1 cellular context compared by ENCODE assay signal in the genomic region with DNA sequence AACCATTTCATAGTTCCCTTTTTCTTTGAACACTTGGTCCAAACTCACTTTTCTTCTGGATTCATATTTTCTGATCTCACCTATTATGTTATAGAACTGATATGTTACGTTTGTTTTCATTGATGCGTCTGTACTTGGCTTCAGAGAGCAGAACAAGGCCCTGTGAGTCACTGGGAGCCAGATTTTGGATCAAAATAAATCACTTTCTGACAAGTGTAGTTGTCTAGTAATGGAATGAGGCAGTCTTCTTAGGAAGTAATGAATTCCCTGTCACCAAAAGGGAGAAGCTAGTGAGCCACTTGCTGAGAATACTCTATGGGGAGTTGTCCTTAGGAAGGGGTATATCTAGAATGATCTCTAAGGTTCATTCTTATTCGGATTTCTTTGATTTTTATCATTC.
TF ChIP-seq lines count a peak whose summit lies in the region.

No MANE protein-coding gene starts in this region.

TF ChIP-seq in HCT116, 20 proteins besides CTCF, POLR2A, EP300 and RAD21 (continued from another document):
- TF ChIP-seq, protein P1, sequence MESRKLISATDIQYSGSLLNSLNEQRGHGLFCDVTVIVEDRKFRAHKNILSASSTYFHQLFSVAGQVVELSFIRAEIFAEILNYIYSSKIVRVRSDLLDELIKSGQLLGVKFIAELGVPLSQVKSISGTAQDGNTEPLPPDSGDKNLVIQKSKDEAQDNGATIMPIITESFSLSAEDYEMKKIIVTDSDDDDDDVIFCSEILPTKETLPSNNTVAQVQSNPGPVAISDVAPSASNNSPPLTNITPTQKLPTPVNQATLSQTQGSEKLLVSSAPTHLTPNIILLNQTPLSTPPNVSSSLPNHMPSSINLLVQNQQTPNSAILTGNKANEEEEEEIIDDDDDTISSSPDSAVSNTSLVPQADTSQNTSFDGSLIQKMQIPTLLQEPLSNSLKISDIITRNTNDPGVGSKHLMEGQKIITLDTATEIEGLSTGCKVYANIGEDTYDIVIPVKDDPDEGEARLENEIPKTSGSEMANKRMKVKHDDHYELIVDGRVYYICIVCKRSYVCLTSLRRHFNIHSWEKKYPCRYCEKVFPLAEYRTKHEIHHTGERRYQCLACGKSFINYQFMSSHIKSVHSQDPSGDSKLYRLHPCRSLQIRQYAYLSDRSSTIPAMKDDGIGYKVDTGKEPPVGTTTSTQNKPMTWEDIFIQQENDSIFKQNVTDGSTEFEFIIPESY (IDR thresholded peaks at IDR 0.05; ENCODE audit: extremely low read depth, insufficient replicate concordance, low read length) = no peak
- no peak for TF ChIP-seq CBX3 (IDR thresholded peaks at IDR 0.05; ENCODE audit: low read depth)
- TF ChIP-seq SRF (IDR thresholded peaks at IDR 0.05; ENCODE audit: low read depth) = no peak
- TF ChIP-seq EZH2phosphoT487 (IDR thresholded peaks at IDR 0.05; ENCODE audit: borderline replicate concordance) = no peak
- TF ChIP-seq TCF7L2 (IDR thresholded peaks at IDR 0.05; ENCODE audit: borderline replicate concordance, extremely low read depth, insufficient read depth, insufficient read length) = no peak
- no peak for TF ChIP-seq EZH2 (IDR thresholded peaks at IDR 0.05)
- TF ChIP-seq ELF1 (IDR thresholded peaks at IDR 0.05; ENCODE audit: borderline replicate concordance, low read depth) = no peak
- TF ChIP-seq, protein P2, sequence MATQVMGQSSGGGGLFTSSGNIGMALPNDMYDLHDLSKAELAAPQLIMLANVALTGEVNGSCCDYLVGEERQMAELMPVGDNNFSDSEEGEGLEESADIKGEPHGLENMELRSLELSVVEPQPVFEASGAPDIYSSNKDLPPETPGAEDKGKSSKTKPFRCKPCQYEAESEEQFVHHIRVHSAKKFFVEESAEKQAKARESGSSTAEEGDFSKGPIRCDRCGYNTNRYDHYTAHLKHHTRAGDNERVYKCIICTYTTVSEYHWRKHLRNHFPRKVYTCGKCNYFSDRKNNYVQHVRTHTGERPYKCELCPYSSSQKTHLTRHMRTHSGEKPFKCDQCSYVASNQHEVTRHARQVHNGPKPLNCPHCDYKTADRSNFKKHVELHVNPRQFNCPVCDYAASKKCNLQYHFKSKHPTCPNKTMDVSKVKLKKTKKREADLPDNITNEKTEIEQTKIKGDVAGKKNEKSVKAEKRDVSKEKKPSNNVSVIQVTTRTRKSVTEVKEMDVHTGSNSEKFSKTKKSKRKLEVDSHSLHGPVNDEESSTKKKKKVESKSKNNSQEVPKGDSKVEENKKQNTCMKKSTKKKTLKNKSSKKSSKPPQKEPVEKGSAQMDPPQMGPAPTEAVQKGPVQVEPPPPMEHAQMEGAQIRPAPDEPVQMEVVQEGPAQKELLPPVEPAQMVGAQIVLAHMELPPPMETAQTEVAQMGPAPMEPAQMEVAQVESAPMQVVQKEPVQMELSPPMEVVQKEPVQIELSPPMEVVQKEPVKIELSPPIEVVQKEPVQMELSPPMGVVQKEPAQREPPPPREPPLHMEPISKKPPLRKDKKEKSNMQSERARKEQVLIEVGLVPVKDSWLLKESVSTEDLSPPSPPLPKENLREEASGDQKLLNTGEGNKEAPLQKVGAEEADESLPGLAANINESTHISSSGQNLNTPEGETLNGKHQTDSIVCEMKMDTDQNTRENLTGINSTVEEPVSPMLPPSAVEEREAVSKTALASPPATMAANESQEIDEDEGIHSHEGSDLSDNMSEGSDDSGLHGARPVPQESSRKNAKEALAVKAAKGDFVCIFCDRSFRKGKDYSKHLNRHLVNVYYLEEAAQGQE (IDR thresholded peaks at IDR 0.05; ENCODE audit: low read depth) = no peak
- TF ChIP-seq FOSL1 (IDR thresholded peaks at IDR 0.05; ENCODE audit: low read depth) = no peak
- no peak for TF ChIP-seq EGR1 (IDR thresholded peaks at IDR 0.05; ENCODE audit: low read depth)
- no peak for TF ChIP-seq JUND (IDR thresholded peaks at IDR 0.05)
- no peak for TF ChIP-seq POLR2AphosphoS5 (IDR thresholded peaks at IDR 0.05; ENCODE audit: low read depth, low read length)
- TF ChIP-seq, protein P3, sequence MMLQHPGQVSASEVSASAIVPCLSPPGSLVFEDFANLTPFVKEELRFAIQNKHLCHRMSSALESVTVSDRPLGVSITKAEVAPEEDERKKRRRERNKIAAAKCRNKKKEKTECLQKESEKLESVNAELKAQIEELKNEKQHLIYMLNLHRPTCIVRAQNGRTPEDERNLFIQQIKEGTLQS (IDR thresholded peaks at IDR 0.05) = no peak
- TF ChIP-seq SP1 (IDR thresholded peaks at IDR 0.05; ENCODE audit: low read depth) = no peak
- TF ChIP-seq ZNF274 (IDR thresholded peaks at IDR 0.05; ENCODE audit: low read depth, low read length) = no peak
